Comparison of ENCODE assay signal across 8 cellular contexts in the genomic region with DNA sequence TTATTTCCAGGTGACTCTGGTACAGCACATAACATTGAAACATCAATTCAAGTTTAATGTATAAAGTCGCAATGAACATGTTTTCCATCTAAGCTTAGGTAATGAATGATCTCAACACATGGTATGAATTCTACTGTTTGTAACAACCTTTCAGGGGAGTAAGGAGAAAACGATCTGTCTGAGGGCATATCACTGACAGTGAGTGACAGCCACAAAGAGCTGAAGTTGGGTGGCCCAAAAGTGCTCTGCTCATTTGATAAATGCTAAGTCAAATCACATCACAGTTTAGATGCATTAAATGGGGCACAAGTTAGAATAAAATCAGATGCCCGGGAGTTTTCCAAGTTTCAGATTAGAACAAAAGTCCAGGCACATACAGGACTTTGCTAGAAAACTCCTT. TPM values are rescaled to one million over a fixed set of nuclear protein-coding genes. Genes with fewer than 3 reads are reported as not detected.
DNase-seq lines count a peak whose midpoint lies in the region; ATAC-seq and TF ChIP-seq lines count a peak whose summit lies in the region.

No MANE protein-coding gene starts in this region.

- H3K4me3 ChIP-seq in AG04449 (ENCODE audit: low read depth, low read length) (peak overlapping the region; percentile 95), astrocyte of the spinal cord (ENCODE audit: low read depth, low read length) (peak overlapping the region; percentile 82)

- no peaks in the 10 kb centered on the region for H3K9me3 Mint-ChIP-seq in mesothelial cell of epicardium

- H3K27ac Mint-ChIP-seq in mesothelial cell of epicardium, result peak overlapping the region; percentile 94

- POLR2A ChIA-PET in AG04449 (lab: Yijun Ruan, JAX), result interaction anchor here (0.6 to 1.0 kb wide), 2 partner anchors 196 to 235 kb away, joined by 3 read pairs; no protein-coding TSS in a partner anchor

- TF ChIP-seq CTCF in AG04449 (IDR thresholded peaks at IDR 0.05; ENCODE audit: insufficient read depth, low read length, missing control alignments), result no peak
- no peak for TF ChIP-seq CTCF in astrocyte of the spinal cord (IDR thresholded peaks at IDR 0.05; ENCODE audit: low read depth, low read length)
- TF ChIP-seq CTCF in mesothelial cell of epicardium (IDR thresholded peaks at IDR 0.05; ENCODE audit: unreplicated experiment), result no peak
- no peak for TF ChIP-seq CTCF in GM13977 (IDR thresholded peaks at IDR 0.05; ENCODE audit: extremely low read depth, insufficient read depth, missing control alignments)

- H3K36me3 Mint-ChIP-seq in mesothelial cell of epicardium, result no peaks in the 10 kb centered on the region

- in situ Hi-C loops in astrocyte of the spinal cord (cut with HindIII; ENCODE audit: low sequenced_read_pairs) (no loop called here), GM13977 (cut with MboI; ENCODE audit: low pct_unique_long_range_greater_than_20kb, low sequenced_read_pairs, unreplicated experiment) (no loop called here)

- no peak for ATAC-seq in GM21381 (IDR thresholded peaks at IDR 0.05; ENCODE audit: unreplicated experiment)

- peak overlapping the region; percentile 82 for H3K4me3 Mint-ChIP-seq in mesothelial cell of epicardium

- CTCF ChIA-PET in AG04449 (lab: Yijun Ruan, JAX), result no interaction called here

- H3K27me3 Mint-ChIP-seq in mesothelial cell of epicardium (ENCODE audit: low read depth), result no peaks in the 10 kb centered on the region

- DNase-seq in AG04449 (ENCODE audit: low read depth, low spot score) (no peak), HuH-7 (ENCODE audit: low spot score) (peak; percentile 47), astrocyte of the spinal cord (ENCODE audit: low read depth, low spot score) (no peak), mesothelial cell of epicardium (ENCODE audit: low spot score in 2 of 2, unreplicated experiment in 2 of 2) (no peak), GM13977 (ENCODE audit: low spot score) (no peak), NCI-H2196 treated with DMSO at 0.1 percent for 48 hours (lab: John Stamatoyannopoulos, UW; ENCODE audit: unreplicated experiment) (no peak), COR-L47 (lab: John Stamatoyannopoulos, UW) (no peak)

- peaks cover 27% of the 10 kb centered on the region for H3K4me1 Mint-ChIP-seq in mesothelial cell of epicardium

RNA-seq across cellular contexts. Expression of a gene that starts 1.2 kb away (rescaled TPM):
- total RNA-seq in mesothelial cell of epicardium, result 20.2 to 22.5 TPM (median 22.5 TPM) in 3 replicates
